In genomic region chr5:59709833-59710232, GRCh38 we compare ENCODE assay signal across 12 cellular contexts.
DNase-seq lines count a peak whose midpoint lies in the region; ATAC-seq and TF ChIP-seq lines count a peak whose summit lies in the region.
"Had no signal": no experiment of that assay in that cellular context is flagged by ENCODE, and none has a peak within 500 bp of the region (broad histone marks: within the 10 kb centered on the region; RNA-seq: fewer than 3 reads in every experiment).

No MANE protein-coding gene starts in this region.

- DNase-seq in fibroblast of the aortic adventitia (ENCODE audit: low read depth) (peak; percentile 22), pulmonary artery endothelial cell (ENCODE audit: low read depth, low spot score) (peak; percentile 44), NOMO-1 treated with DMSO at 0.1 percent for 48 hours (lab: John Stamatoyannopoulos, UW; ENCODE audit: unreplicated experiment) (no peak), NCI-H1092 (lab: John Stamatoyannopoulos, UW) (no peak)
- DNase-seq in stimulated activated CD4-positive, alpha-beta T cell treated with anti-CD3 and anti-CD28 coated beads, Interleukin-12 subunit alpha, Interleukin-12 subunit beta, amount 100 ng/mL, for 4 hours, result no peak
- DNase-seq: DMS153, NCI-H774, trophoblast cell had no signal

- H3K4me3 ChIP-seq in fibroblast of the aortic adventitia (ENCODE audit: low read depth, low read length), result no peak overlapping the region

- peaks cover 2% of the 10 kb centered on the region; the same call in 1 of the 2 replicates for H3K36me3 ChIP-seq in ES-I3 (ENCODE audit: insufficient read depth, low read length)
- H3K36me3 ChIP-seq: neutrophil had no signal

- H3K9me3 ChIP-seq in ES-I3 (ENCODE audit: control insufficient read depth, insufficient read depth, low read length), result peaks cover 7% of the 10 kb centered on the region
- H3K9me3 ChIP-seq: neutrophil had no signal

- H3K4me1 ChIP-seq in ES-I3 (ENCODE audit: insufficient read depth, low read length), result peaks cover 32% of the 10 kb centered on the region; the same call in 1 of the 2 replicates

- ATAC-seq in SK-N-SH treated with all-trans-retinoic acid at 6 μM for 48 hours, result peak; percentile 76
- no peak for ATAC-seq in HG03378 (IDR thresholded peaks at IDR 0.05; ENCODE audit: unreplicated experiment)

- peak overlapping the region; percentile 33; the same call in 1 of the 2 replicates for H3K9ac ChIP-seq in ES-I3 (ENCODE audit: low read depth, low read length)

- TF ChIP-seq CTCF in fibroblast of the aortic adventitia (IDR thresholded peaks at IDR 0.05; ENCODE audit: insufficient read depth, low read length), result no peak

TF ChIP-seq in SK-N-SH treated with all-trans-retinoic acid at 6 μM for 48 hours, 23 proteins besides CTCF, POLR2A, EP300 and RAD21:
- no peak for TF ChIP-seq ESRRG (CRISPR knock-in tag; IDR thresholded peaks at IDR 0.05)
- no peak for TF ChIP-seq RARB (CRISPR knock-in tag; IDR thresholded peaks at IDR 0.05)
- no peak for TF ChIP-seq GLIS3 (CRISPR knock-in tag; IDR thresholded peaks at IDR 0.05)
- no peak for TF ChIP-seq PPARA (CRISPR knock-in tag; IDR thresholded peaks at IDR 0.05; ENCODE audit: borderline replicate concordance)
- TF ChIP-seq CSDC2 (CRISPR knock-in tag; IDR thresholded peaks at IDR 0.05), result no peak
- no peak for TF ChIP-seq TOX (CRISPR knock-in tag; IDR thresholded peaks at IDR 0.05; ENCODE audit: borderline replicate concordance)
- no peak for TF ChIP-seq TSHZ2 (CRISPR knock-in tag; IDR thresholded peaks at IDR 0.05)
- no peak for TF ChIP-seq BACH2 (CRISPR knock-in tag; IDR thresholded peaks at IDR 0.05; ENCODE audit: borderline replicate concordance)
- TF ChIP-seq ZFP30 (CRISPR knock-in tag; IDR thresholded peaks at IDR 0.05), result no peak
- TF ChIP-seq ZNF70 (CRISPR knock-in tag; IDR thresholded peaks at IDR 0.05), result no peak
- no peak for TF ChIP-seq ZNF565 (CRISPR knock-in tag; conservative IDR thresholded peaks at IDR 0.05; ENCODE audit: low read depth)
- no peak for TF ChIP-seq ZC3H10 (CRISPR knock-in tag; IDR thresholded peaks at IDR 0.05)
- no peak for TF ChIP-seq POU6F1 (CRISPR knock-in tag; IDR thresholded peaks at IDR 0.05; ENCODE audit: borderline replicate concordance, low read depth)
- TF ChIP-seq ZNF8 (CRISPR knock-in tag; IDR thresholded peaks at IDR 0.05), result no peak
- no peak for TF ChIP-seq ZFP3 (CRISPR knock-in tag; IDR thresholded peaks at IDR 0.05)
- no peak for TF ChIP-seq TCF4 (CRISPR knock-in tag; IDR thresholded peaks at IDR 0.05; ENCODE audit: borderline replicate concordance)
- TF ChIP-seq CSRNP3 (CRISPR knock-in tag; IDR thresholded peaks at IDR 0.05), result no peak
- no peak for TF ChIP-seq SNAI2 (CRISPR knock-in tag; IDR thresholded peaks at IDR 0.05)
- TF ChIP-seq ARNTL (CRISPR knock-in tag; IDR thresholded peaks at IDR 0.05; ENCODE audit: borderline replicate concordance, low read depth), result no peak
- TF ChIP-seq CREB5 (CRISPR knock-in tag; IDR thresholded peaks at IDR 0.05; ENCODE audit: low read depth), result no peak

Comparison
In these comparisons a context has a peak if more than half of its experiments do, and no peak if none do; other contexts are left out.
1. DNase-seq: peak in fibroblast of the aortic adventitia (single experiment) and pulmonary artery endothelial cell (single experiment); none in NOMO-1 treated with DMSO at 0.1 percent for 48 hours (single experiment), NCI-H1092 (single experiment) and stimulated activated CD4-positive, alpha-beta T cell treated with anti-CD3 and anti-CD28 coated beads, Interleukin-12 subunit alpha, Interleukin-12 subunit beta, amount 100 ng/mL, for 4 hours (single experiment).